Comparison of ENCODE assay signal across 8 cellular contexts in the genomic region with DNA sequence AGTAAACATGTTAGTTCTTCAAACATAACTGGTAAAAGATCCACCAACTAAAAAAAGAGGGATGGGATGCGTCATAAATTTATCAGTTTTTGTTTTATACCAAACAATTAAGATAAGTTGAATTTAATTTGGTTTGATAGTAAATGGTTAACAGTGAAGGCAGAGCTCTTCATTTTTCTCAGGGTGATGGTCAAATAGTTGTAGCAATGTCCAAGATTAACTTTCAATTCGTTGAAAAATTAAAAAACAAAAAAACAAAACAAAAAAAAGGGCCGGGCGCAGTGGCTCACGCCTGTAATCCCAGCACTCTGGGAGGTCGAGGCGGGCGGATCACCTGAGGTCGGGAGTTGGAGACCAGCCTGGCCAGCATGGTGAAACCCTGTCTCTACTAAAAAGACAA. TPM values are rescaled to one million over a fixed set of nuclear protein-coding genes. Genes with fewer than 3 reads are reported as not detected.
DNase-seq lines count a peak whose midpoint lies in the region; ATAC-seq and TF ChIP-seq lines count a peak whose summit lies in the region.
"Not testable (repeated sequence)": the region's sequence is repeated elsewhere in the genome, so short reads cannot be mapped to it uniquely, and the experiment has no call there.

No MANE protein-coding gene starts in this region.

- peak overlapping the region; percentile 85 for H3K27ac ChIP-seq in CD4-positive, CD25-positive, alpha-beta regulatory T cell (ENCODE audit: insufficient read depth, low read length, poor library complexity, severe bottlenecking)
- not testable (repeated sequence) for H3K27ac ChIP-seq in SJCRH30, neutrophil, thoracic aorta

- POLR2A ChIA-PET in activated CD8-positive, alpha-beta T cell treated with anti-CD3 and anti-CD28 coated beads, Interleukin-2, amount 10 ng/mL, durations not matched to agents 7 days and 5 days (lab: Charles Lee): interaction anchor here (1.0 to 4.2 kb wide), 4 partner anchors 9 to 106 kb away, joined by 3 to 16 read pairs (median 7); no protein-coding TSS in a partner anchor

- peak overlapping the region; percentile 100 for H3K4me3 Mint-ChIP-seq in CD4-positive, CD25-positive, alpha-beta regulatory T cell
- H3K4me3 Mint-ChIP-seq in activated CD8-positive, alpha-beta T cell treated with anti-CD3 and anti-CD28 coated beads, Interleukin-2, amount 10 ng/mL, durations not matched to agents 7 days and 5 days: peak overlapping the region; percentile 95
- peak overlapping the region; percentile 97 for H3K4me3 Mint-ChIP-seq in activated naive CD8-positive, alpha-beta T cell treated with anti-CD3 and anti-CD28 coated beads for 36 hours
- peak overlapping the region; percentile 93 to 97 for H3K4me3 Mint-ChIP-seq in effector memory CD8-positive, alpha-beta T cell

- H3K27me3 Mint-ChIP-seq in CD4-positive, CD25-positive, alpha-beta regulatory T cell; activated CD8-positive, alpha-beta T cell treated with anti-CD3 and anti-CD28 coated beads, Interleukin-2, amount 10 ng/mL, durations not matched to agents 7 days and 5 days (ENCODE audit: low read depth); activated naive CD8-positive, alpha-beta T cell treated with anti-CD3 and anti-CD28 coated beads for 36 hours; effector memory CD8-positive, alpha-beta T cell: not testable (repeated sequence)

- peaks cover 18% of the 10 kb centered on the region for H3K36me3 Mint-ChIP-seq in CD4-positive, CD25-positive, alpha-beta regulatory T cell
- H3K36me3 Mint-ChIP-seq in activated CD8-positive, alpha-beta T cell treated with anti-CD3 and anti-CD28 coated beads, Interleukin-2, amount 10 ng/mL, durations not matched to agents 7 days and 5 days (ENCODE audit: low read depth): peaks cover 26% of the 10 kb centered on the region
- peaks cover 16% of the 10 kb centered on the region for H3K36me3 Mint-ChIP-seq in activated naive CD8-positive, alpha-beta T cell treated with anti-CD3 and anti-CD28 coated beads for 36 hours
- H3K36me3 Mint-ChIP-seq in effector memory CD8-positive, alpha-beta T cell (ENCODE audit: insufficient read depth): peaks cover 25% of the 10 kb centered on the region

- peaks cover 23 to 64% (median 49%) of the 10 kb centered on the region in 4 donors for H3K4me1 Mint-ChIP-seq in CD4-positive, CD25-positive, alpha-beta regulatory T cell
- H3K4me1 Mint-ChIP-seq in activated CD8-positive, alpha-beta T cell treated with anti-CD3 and anti-CD28 coated beads, Interleukin-2, amount 10 ng/mL, durations not matched to agents 7 days and 5 days (ENCODE audit: low read depth): peaks cover 49% of the 10 kb centered on the region
- H3K4me1 Mint-ChIP-seq in activated naive CD8-positive, alpha-beta T cell treated with anti-CD3 and anti-CD28 coated beads for 36 hours: peaks cover 37% of the 10 kb centered on the region
- H3K4me1 Mint-ChIP-seq in effector memory CD8-positive, alpha-beta T cell (ENCODE audit: low read depth in 2 of 2): peaks cover 28 to 39% of the 10 kb centered on the region in 2 donors

- not testable (repeated sequence) for DNase-seq in CD4-positive, CD25-positive, alpha-beta regulatory T cell; SJCRH30; activated CD8-positive, alpha-beta T cell treated with anti-CD3 and anti-CD28 coated beads, Interleukin-2, amount 10 ng/mL, durations not matched to agents 7 days and 5 days; activated naive CD8-positive, alpha-beta T cell treated with anti-CD3 and anti-CD28 coated beads for 36 hours; effector memory CD8-positive, alpha-beta T cell; thoracic aorta (ENCODE audit: low spot score)

- H3K27ac Mint-ChIP-seq in CD4-positive, CD25-positive, alpha-beta regulatory T cell: peak overlapping the region in 2 of 3 donors; percentile 98 to 99
- H3K27ac Mint-ChIP-seq in activated CD8-positive, alpha-beta T cell treated with anti-CD3 and anti-CD28 coated beads, Interleukin-2, amount 10 ng/mL, durations not matched to agents 7 days and 5 days: peak overlapping the region; percentile 39
- peak overlapping the region; percentile 90 for H3K27ac Mint-ChIP-seq in activated naive CD8-positive, alpha-beta T cell treated with anti-CD3 and anti-CD28 coated beads for 36 hours
- peak overlapping the region in 1 of 2 donors; percentile 13 for H3K27ac Mint-ChIP-seq in effector memory CD8-positive, alpha-beta T cell

- H3K4me1 ChIP-seq in CD4-positive, CD25-positive, alpha-beta regulatory T cell (ENCODE audit: control insufficient read depth, insufficient read depth, low read length, poor library complexity, severe bottlenecking): peaks cover 41% of the 10 kb centered on the region
- H3K4me1 ChIP-seq in SJCRH30: not testable (repeated sequence)
- H3K4me1 ChIP-seq in mononuclear cell (ENCODE audit: insufficient read depth, low read length) (peaks cover 26% of the 10 kb centered on the region), neutrophil (ENCODE audit: control insufficient read depth in 1 of 2, insufficient read depth in 1 of 2, low read depth in 1 of 2, low read length in 1 of 2) (peaks cover 18 to 20% of the 10 kb centered on the region in 2 experiments), thoracic aorta (ENCODE audit: control insufficient read depth in 1 of 2, low read depth in 2 of 2) (peaks cover 0 to 17% of the 10 kb centered on the region in 2 donors)

- H3K36me3 ChIP-seq in CD4-positive, CD25-positive, alpha-beta regulatory T cell (ENCODE audit: control insufficient read depth, insufficient read depth, low read length): peaks cover 27% of the 10 kb centered on the region
- not testable (repeated sequence) for H3K36me3 ChIP-seq in SJCRH30, neutrophil, thoracic aorta

- not testable (repeated sequence) for H3K27me3 ChIP-seq in CD4-positive, CD25-positive, alpha-beta regulatory T cell (ENCODE audit: control insufficient read depth, insufficient read depth, low read length); SJCRH30; mononuclear cell (ENCODE audit: insufficient read depth, low read length); thoracic aorta (replicated peaks; ENCODE audit: insufficient read depth)
- H3K27me3 ChIP-seq in neutrophil: peaks cover 43% of the 10 kb centered on the region

- H3K9me3 ChIP-seq in CD4-positive, CD25-positive, alpha-beta regulatory T cell (ENCODE audit: control insufficient read depth in 2 of 2, low read length in 2 of 2); SJCRH30 (replicated peaks); mononuclear cell (ENCODE audit: low read depth, low read length); neutrophil; thoracic aorta: not testable (repeated sequence)

- TF ChIP-seq CTCF in neutrophil (IDR thresholded peaks at IDR 0.05); thoracic aorta (IDR thresholded peaks at IDR 0.05): not testable (repeated sequence)

- peak overlapping the region; percentile 90 for H3K4me3 ChIP-seq in CD4-positive, CD25-positive, alpha-beta regulatory T cell (ENCODE audit: low read depth, low read length)
- H3K4me3 ChIP-seq in SJCRH30 (peak overlapping the region; percentile 89), mononuclear cell (ENCODE audit: low read length) (peak overlapping the region; percentile 74), neutrophil (ENCODE audit: low read depth in 1 of 2, low read length in 1 of 2) (peak overlapping the region; percentile 95 to 98), thoracic aorta (peak overlapping the region; percentile 90)

- not testable (repeated sequence) for H3K9me3 Mint-ChIP-seq in CD4-positive, CD25-positive, alpha-beta regulatory T cell; activated CD8-positive, alpha-beta T cell treated with anti-CD3 and anti-CD28 coated beads, Interleukin-2, amount 10 ng/mL, durations not matched to agents 7 days and 5 days (ENCODE audit: insufficient read depth); activated naive CD8-positive, alpha-beta T cell treated with anti-CD3 and anti-CD28 coated beads for 36 hours; effector memory CD8-positive, alpha-beta T cell

- ATAC-seq in CD4-positive, CD25-positive, alpha-beta regulatory T cell (ENCODE audit: low read depth in 2 of 2); activated CD8-positive, alpha-beta T cell treated with anti-CD3 and anti-CD28 coated beads, Interleukin-2, amount 10 ng/mL, durations not matched to agents 7 days and 5 days; effector memory CD8-positive, alpha-beta T cell (replicated peaks); thoracic aorta (ENCODE audit: insufficient number of reproducible peaks, low FRiP score, low read depth): not testable (repeated sequence)

- CTCF ChIA-PET in activated CD8-positive, alpha-beta T cell treated with anti-CD3 and anti-CD28 coated beads, Interleukin-2, amount 10 ng/mL, durations not matched to agents 7 days and 5 days (lab: Charles Lee): interaction anchor here (0.7 to 6.2 kb wide), 12 partner anchors 8 to 204 kb away, joined by 3 to 52 read pairs (median 8); no protein-coding TSS in a partner anchor

RNA-seq across cellular contexts. Expression of gene GPR155, which starts 1.8 kb away (rescaled TPM):
- total RNA-seq in CD4-positive, CD25-positive, alpha-beta regulatory T cell: 42.7 TPM
- polyA plus RNA-seq in CD4-positive, CD25-positive, alpha-beta regulatory T cell: 10 to 100 TPM; 15.0 to 20.1 (median 18.9) TPM
- 13.5 and 14.1 TPM in 2 replicates for total RNA-seq in SJCRH30 (2014; rRNA removed; shearing (Covaris generic))
- total RNA-seq in activated CD8-positive, alpha-beta T cell treated with anti-CD3 and anti-CD28 coated beads, Interleukin-2, amount 10 ng/mL, durations not matched to agents 7 days and 5 days: 10 to 100 TPM; 17.3 to 19.8 TPM
- total RNA-seq in activated naive CD8-positive, alpha-beta T cell treated with anti-CD3 and anti-CD28 coated beads for 36 hours: 10 to 100 TPM in 1 of 2 experiments, 1 to 10 TPM in 1; 9.4 to 14.5 TPM
- 12.9 TPM for total RNA-seq in mononuclear cell
- 1 to 10 TPM; 6.6 to 6.8 TPM for total RNA-seq in thoracic aorta
